In the genomic region with DNA sequence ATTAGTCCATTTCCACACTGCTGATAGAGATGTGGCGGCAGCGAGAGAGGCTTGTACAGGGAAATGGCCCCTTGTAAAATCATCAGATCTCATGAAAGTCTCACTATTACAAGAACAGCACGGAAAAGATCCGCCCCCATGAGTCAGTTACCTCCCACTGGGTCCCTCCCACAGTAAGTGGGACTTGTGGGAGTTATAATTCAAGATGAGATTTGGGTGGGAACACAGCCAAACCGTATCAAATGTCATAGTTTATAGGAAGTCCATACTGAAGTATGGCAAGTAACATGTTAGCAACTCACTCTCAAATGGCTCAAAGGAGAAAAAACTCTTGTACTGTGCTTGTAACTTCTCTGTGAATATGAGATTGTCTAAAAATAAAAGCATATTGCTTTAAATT, we compare ENCODE assay signal across 1 cellular context.
TF ChIP-seq lines count a peak whose summit lies in the region.

No MANE protein-coding gene starts in this region.

TF ChIP-seq in HEK293, 187 proteins besides CTCF, POLR2A, EP300 and RAD21 (continued from another document):
- no peak for TF ChIP-seq ZNF521 (tag by site-specific recombination; IDR thresholded peaks at IDR 0.05)
- no peak for TF ChIP-seq ZNF473 (tag by site-specific recombination; IDR thresholded peaks at IDR 0.05)
- TF ChIP-seq ZNF664 (tag by site-specific recombination; IDR thresholded peaks at IDR 0.05) = no peak
- TF ChIP-seq, protein P1, sequence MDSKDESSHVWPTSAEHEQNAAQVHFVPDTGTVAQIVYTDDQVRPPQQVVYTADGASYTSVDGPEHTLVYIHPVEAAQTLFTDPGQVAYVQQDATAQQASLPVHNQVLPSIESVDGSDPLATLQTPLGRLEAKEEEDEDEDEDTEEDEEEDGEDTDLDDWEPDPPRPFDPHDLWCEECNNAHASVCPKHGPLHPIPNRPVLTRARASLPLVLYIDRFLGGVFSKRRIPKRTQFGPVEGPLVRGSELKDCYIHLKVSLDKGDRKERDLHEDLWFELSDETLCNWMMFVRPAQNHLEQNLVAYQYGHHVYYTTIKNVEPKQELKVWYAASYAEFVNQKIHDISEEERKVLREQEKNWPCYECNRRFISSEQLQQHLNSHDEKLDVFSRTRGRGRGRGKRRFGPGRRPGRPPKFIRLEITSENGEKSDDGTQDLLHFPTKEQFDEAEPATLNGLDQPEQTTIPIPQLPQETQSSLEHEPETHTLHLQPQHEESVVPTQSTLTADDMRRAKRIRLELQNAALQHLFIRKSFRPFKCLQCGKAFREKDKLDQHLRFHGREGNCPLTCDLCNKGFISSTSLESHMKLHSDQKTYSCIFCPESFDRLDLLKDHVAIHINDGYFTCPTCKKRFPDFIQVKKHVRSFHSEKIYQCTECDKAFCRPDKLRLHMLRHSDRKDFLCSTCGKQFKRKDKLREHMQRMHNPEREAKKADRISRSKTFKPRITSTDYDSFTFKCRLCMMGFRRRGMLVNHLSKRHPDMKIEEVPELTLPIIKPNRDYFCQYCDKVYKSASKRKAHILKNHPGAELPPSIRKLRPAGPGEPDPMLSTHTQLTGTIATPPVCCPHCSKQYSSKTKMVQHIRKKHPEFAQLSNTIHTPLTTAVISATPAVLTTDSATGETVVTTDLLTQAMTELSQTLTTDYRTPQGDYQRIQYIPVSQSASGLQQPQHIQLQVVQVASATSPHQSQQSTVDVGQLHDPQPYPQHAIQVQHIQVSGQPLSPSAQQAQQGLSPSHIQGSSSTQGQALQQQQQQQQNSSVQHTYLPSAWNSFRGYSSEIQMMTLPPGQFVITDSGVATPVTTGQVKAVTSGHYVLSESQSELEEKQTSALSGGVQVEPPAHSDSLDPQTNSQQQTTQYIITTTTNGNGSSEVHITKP (tag by site-specific recombination; IDR thresholded peaks at IDR 0.05) = peak; percentile 52; the same call in 1 of the 2 replicates
- TF ChIP-seq RBAK (tag by site-specific recombination; IDR thresholded peaks at IDR 0.05) = no peak
TF ChIP-seq in HEK293: peak in this region for 47.
